Comparison of ENCODE assay signal across 11 cellular contexts in genomic region chrX:13074297-13075262, GRCh38. TPM values are rescaled to one million over a fixed set of nuclear protein-coding genes. Genes with fewer than 3 reads are reported as not detected.
DNase-seq lines count a peak whose midpoint lies in the region; ATAC-seq, FAIRE-seq and TF ChIP-seq lines count a peak whose summit lies in the region.
"Had no signal": no experiment of that assay in that cellular context is flagged by ENCODE, and none has a peak within 500 bp of the region (broad histone marks: within the 10 kb centered on the region; RNA-seq: fewer than 3 reads in every experiment).

No MANE protein-coding gene starts in this region.

- H3K4me3 Mint-ChIP-seq in activated naive CD8-positive, alpha-beta T cell treated with anti-CD3 and anti-CD28 coated beads for 36 hours, result peak overlapping the region; percentile 40
- H3K4me3 Mint-ChIP-seq: brain had no signal

- peaks cover 39% of the 10 kb centered on the region for H3K4me1 Mint-ChIP-seq in activated naive CD8-positive, alpha-beta T cell treated with anti-CD3 and anti-CD28 coated beads for 36 hours

- ATAC-seq in GM19467 (IDR thresholded peaks at IDR 0.05; ENCODE audit: unreplicated experiment), result peak; percentile 79
- ATAC-seq in HG03108 (IDR thresholded peaks at IDR 0.05; ENCODE audit: unreplicated experiment), result peak; percentile 74

- H3K9me3 Mint-ChIP-seq in activated naive CD8-positive, alpha-beta T cell treated with anti-CD3 and anti-CD28 coated beads for 36 hours, result no peaks in the 10 kb centered on the region

- peaks cover 7% of the 10 kb centered on the region for H3K36me3 Mint-ChIP-seq in activated naive CD8-positive, alpha-beta T cell treated with anti-CD3 and anti-CD28 coated beads for 36 hours
- H3K36me3 Mint-ChIP-seq: brain had no signal

- H3K27me3 Mint-ChIP-seq in activated naive CD8-positive, alpha-beta T cell treated with anti-CD3 and anti-CD28 coated beads for 36 hours, result no peaks in the 10 kb centered on the region

- H3K27ac Mint-ChIP-seq in activated naive CD8-positive, alpha-beta T cell treated with anti-CD3 and anti-CD28 coated beads for 36 hours, result peak overlapping the region; percentile 87
- H3K27ac Mint-ChIP-seq: brain had no signal

- DNase-seq in GM12892 (ENCODE audit: insufficient read length) (no peak), hepatic stellate cell (ENCODE audit: low spot score) (no peak), A172 (ENCODE audit: low spot score) (no peak), NCI-H2029 (lab: John Stamatoyannopoulos, UW) (no peak), islet precursor cell (no peak)
- DNase-seq in activated naive CD8-positive, alpha-beta T cell treated with anti-CD3 and anti-CD28 coated beads for 36 hours, result no peak

- TF ChIP-seq POLR2A in GM12892 (IDR thresholded peaks at IDR 0.05; ENCODE audit: low read depth, low read length), result peak; percentile 52; the same call in 1 of the 2 replicates

- peak; percentile 100 for FAIRE-seq in GM12892 (lab: Jason Lieb, UNC)

RNA-seq across cellular contexts. Expression of gene FAM9C, which starts 30.2 kb away (rescaled TPM):
- polyA plus RNA-seq in GM12892 (2012; ENCODE audit: missing spikeins), result 0.17 TPM
- total RNA-seq in activated naive CD8-positive, alpha-beta T cell treated with anti-CD3 and anti-CD28 coated beads for 36 hours, result not detected
- total RNA-seq in A172 (2014; rRNA removed; shearing (Covaris generic)), result not detected in 2 replicates
- total RNA-seq: hepatocyte, omental fat pad had no signal
- polyA plus RNA-seq: hepatocyte had no signal
